ENCODE assay signal across 8 cellular contexts in the genomic region with DNA sequence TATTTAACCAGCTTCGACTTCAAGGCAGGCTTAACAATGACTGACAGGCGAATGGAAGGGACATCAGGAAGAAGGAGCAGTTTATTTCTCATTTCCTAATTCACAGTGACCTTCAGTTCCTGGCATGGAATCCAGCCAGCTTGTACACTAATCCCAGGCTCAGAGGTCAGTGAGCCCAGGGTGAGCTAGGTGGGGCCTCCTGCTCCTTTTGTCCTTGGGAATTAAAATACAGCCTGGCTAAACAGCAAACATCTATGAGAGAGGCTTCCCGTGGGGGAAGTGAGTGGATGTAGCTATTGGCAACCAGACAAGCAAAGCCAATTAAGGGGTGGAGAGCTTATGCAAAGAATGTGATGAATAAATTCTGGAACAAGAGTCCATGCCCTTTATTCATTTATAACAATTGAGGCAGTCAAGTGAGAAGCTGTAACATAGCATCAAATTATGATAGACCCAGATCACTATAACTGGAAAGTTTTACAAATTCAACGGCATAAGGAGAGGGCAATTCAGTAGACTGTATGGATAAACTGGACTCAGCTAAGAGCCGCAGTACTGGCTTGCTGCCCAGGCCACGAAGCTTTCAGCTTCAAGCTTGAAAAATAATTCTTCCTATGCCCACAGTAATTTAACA. TPM values are rescaled to one million over a fixed set of nuclear protein-coding genes. Genes with fewer than 3 reads are reported as not detected.
DNase-seq lines count a peak whose midpoint lies in the region; ATAC-seq and FAIRE-seq lines count a peak whose summit lies in the region.

No MANE protein-coding gene starts in this region.

- H3K9me3 Mint-ChIP-seq in activated naive CD8-positive, alpha-beta T cell treated with anti-CD3 and anti-CD28 coated beads for 36 hours = peaks cover 1% of the 10 kb centered on the region

- peaks cover 91% of the 10 kb centered on the region for H3K4me1 Mint-ChIP-seq in activated naive CD8-positive, alpha-beta T cell treated with anti-CD3 and anti-CD28 coated beads for 36 hours

- H3K4me3 Mint-ChIP-seq in activated naive CD8-positive, alpha-beta T cell treated with anti-CD3 and anti-CD28 coated beads for 36 hours = peak overlapping the region; percentile 29

- no peaks in the 10 kb centered on the region for H3K27me3 Mint-ChIP-seq in activated naive CD8-positive, alpha-beta T cell treated with anti-CD3 and anti-CD28 coated beads for 36 hours

- peaks cover 81% of the 10 kb centered on the region for H3K36me3 Mint-ChIP-seq in activated naive CD8-positive, alpha-beta T cell treated with anti-CD3 and anti-CD28 coated beads for 36 hours

- DNase-seq in AG08396 (ENCODE audit: low spot score) (peak; percentile 38), NCI-H1092 treated with DMSO at 0.1 percent for 48 hours (lab: John Stamatoyannopoulos, UW) (peak; percentile 98), left cardiac atrium (peak; percentile 59), skeletal muscle cell (ENCODE audit: low read depth) (peak; percentile 61), frontal cortex (ENCODE audit: low spot score in 2 of 2) (no peak)
- DNase-seq in activated naive CD8-positive, alpha-beta T cell treated with anti-CD3 and anti-CD28 coated beads for 36 hours = no peak

- peak overlapping the region; percentile 80 for H3K27ac Mint-ChIP-seq in activated naive CD8-positive, alpha-beta T cell treated with anti-CD3 and anti-CD28 coated beads for 36 hours

- FAIRE-seq in frontal cortex (lab: Jason Lieb, UNC) = no peak

- H3K4me3 ChIP-seq in skeletal muscle cell (ENCODE audit: low read depth, low read length) = no peak overlapping the region

- ATAC-seq in left cardiac atrium = peak; percentile 62 to 83
- no peak for ATAC-seq in GM21619 (IDR thresholded peaks at IDR 0.05; ENCODE audit: unreplicated experiment)
- no peak for ATAC-seq in HG03469 (IDR thresholded peaks at IDR 0.05; ENCODE audit: unreplicated experiment)

- intact Hi-C loops in left cardiac atrium (cut with DNase I) = no loop called here

RNA-seq across cellular contexts. Expression of gene STK17A, which starts 57.1 kb away (rescaled TPM):
- 10 to 100 TPM; 53.2 to 53.8 TPM for total RNA-seq in activated naive CD8-positive, alpha-beta T cell treated with anti-CD3 and anti-CD28 coated beads for 36 hours
- total RNA-seq in left cardiac atrium (10 to 100 TPM; 12.2 to 18.0 TPM), frontal cortex (13.0 TPM)

Comparison
In these comparisons a context has a peak if more than half of its experiments do, and no peak if none do; other contexts are left out.
1. DNase-seq: peak in AG08396 (single experiment), NCI-H1092 treated with DMSO at 0.1 percent for 48 hours (single experiment), left cardiac atrium (single experiment) and skeletal muscle cell (single experiment); none in activated naive CD8-positive, alpha-beta T cell treated with anti-CD3 and anti-CD28 coated beads for 36 hours (single experiment) and frontal cortex (0 of 2).
2. ATAC-seq: peak in left cardiac atrium (2 of 2); none in GM21619 (single experiment) and HG03469 (single experiment).